ENCODE assay signal across 8 cellular contexts in genomic region chr7:22559829-22560489, GRCh38. TPM values are rescaled to one million over a fixed set of nuclear protein-coding genes. Genes with fewer than 3 reads are reported as not detected.
DNase-seq lines count a peak whose midpoint lies in the region; ATAC-seq and TF ChIP-seq lines count a peak whose summit lies in the region.

No MANE protein-coding gene starts in this region.

- H3K9me3 Mint-ChIP-seq in type B pancreatic cell, result no peaks in the 10 kb centered on the region

- peak overlapping the region; percentile 63 for H3K27ac Mint-ChIP-seq in type B pancreatic cell

- DNase-seq in D341Med (ENCODE audit: low spot score) (peak; percentile 81), M059J (ENCODE audit: low read depth) (peak; percentile 86), RPMI8226 (peak; percentile 83), fibroblast of the conjunctiva (ENCODE audit: low read depth) (peak; percentile 83), type B pancreatic cell (ENCODE audit: extremely low spot score, unreplicated experiment) (peak; percentile 66)
- peak; percentile 20 to 39 for DNase-seq in activated T-helper 1 cell treated with anti-CD3 and anti-CD28 coated beads, Interleukin-2, amount 50 U/mL, for 16 hours (ENCODE audit: low read depth in 1 of 2, low spot score in 1 of 2)

- no peaks in the 10 kb centered on the region for H3K9me3 ChIP-seq in neutrophil

- peaks cover 4% of the 10 kb centered on the region for H3K27me3 Mint-ChIP-seq in type B pancreatic cell

- no peaks in the 10 kb centered on the region for H3K36me3 Mint-ChIP-seq in type B pancreatic cell

- H3K27me3 ChIP-seq in neutrophil, result peaks cover 40% of the 10 kb centered on the region

- no peak overlapping the region for H3K4me3 ChIP-seq in neutrophil (ENCODE audit: low read depth in 1 of 2, low read length in 1 of 2)

- H3K36me3 ChIP-seq in neutrophil, result no peaks in the 10 kb centered on the region

- ATAC-seq in GM21528 (IDR thresholded peaks at IDR 0.05; ENCODE audit: low FRiP score, unreplicated experiment), result peak; percentile 44

- TF ChIP-seq CTCF in neutrophil (IDR thresholded peaks at IDR 0.05) (peak; percentile 50), type B pancreatic cell (conservative IDR thresholded peaks at IDR 0.05) (peak; percentile 97)

- no peak overlapping the region for H3K4me3 Mint-ChIP-seq in type B pancreatic cell

- no peak overlapping the region for H3K27ac ChIP-seq in neutrophil

- H3K4me1 Mint-ChIP-seq in type B pancreatic cell (ENCODE audit: unreplicated experiment), result peaks cover 18% of the 10 kb centered on the region

- peaks cover 0 to 34% of the 10 kb centered on the region in 2 experiments for H3K4me1 ChIP-seq in neutrophil (ENCODE audit: control insufficient read depth in 1 of 2, insufficient read depth in 1 of 2, low read depth in 1 of 2, low read length in 1 of 2)

RNA-seq across cellular contexts. Expression of gene STEAP1B, which starts 60.0 kb away (rescaled TPM):
- total RNA-seq in M059J (2014; rRNA removed; shearing (Covaris generic)), result 1.2 and 3.1 TPM in 2 replicates
- 2.0 TPM in 1 of 2 replicates, not detected in the other for total RNA-seq in type B pancreatic cell (ENCODE audit: low replicate concordance)

Comparison
In these comparisons a context has a peak if more than half of its experiments do, and no peak if none do; other contexts are left out.
1. DNase-seq: peak in every context shown above with its lines; median percentile 86 in M059J; 83 in RPMI8226; 83 in fibroblast of the conjunctiva; 81 in D341Med; 66 in type B pancreatic cell; 30 in activated T-helper 1 cell treated with anti-CD3 and anti-CD28 coated beads, Interleukin-2, amount 50 U/mL, for 16 hours.